15 cellular contexts compared by ENCODE assay signal in the genomic region with DNA sequence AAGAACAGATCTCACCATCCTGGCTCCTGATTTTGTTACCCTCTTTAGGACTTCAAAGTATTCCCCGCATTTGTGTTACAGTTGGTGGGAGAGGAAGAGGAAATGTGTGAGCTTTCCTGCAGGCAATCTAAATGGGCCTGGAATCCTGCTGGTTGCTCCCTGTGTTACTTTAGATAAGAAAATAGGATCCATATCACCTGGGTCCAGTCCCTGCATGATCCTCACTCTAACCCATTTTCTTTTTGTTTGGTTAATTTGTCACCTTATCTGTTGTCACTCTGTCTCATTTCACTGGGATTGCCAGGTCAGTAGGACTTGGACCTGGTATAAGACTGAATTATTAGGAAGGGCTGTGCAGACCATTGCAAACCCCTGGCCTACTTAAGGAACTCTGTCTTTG.
DNase-seq lines count a peak whose midpoint lies in the region; ATAC-seq and TF ChIP-seq lines count a peak whose summit lies in the region.
"Had no signal": no experiment of that assay in that cellular context is flagged by ENCODE, and none has a peak within 500 bp of the region (broad histone marks: within the 10 kb centered on the region; RNA-seq: fewer than 3 reads in every experiment).

No MANE protein-coding gene starts in this region.

- no peaks in the 10 kb centered on the region for H3K36me3 ChIP-seq in endodermal cell (ENCODE audit: control insufficient read depth, insufficient read depth, low read length)
- H3K36me3 ChIP-seq: BE2C, HAP-1 had no signal

- DNase-seq in WTC11 (ENCODE audit: low spot score): no peak
- peak; percentile 63 for DNase-seq in endodermal cell
- no peak for DNase-seq in left lobe of liver (ENCODE audit: low spot score)
- DNase-seq in glomerular visceral epithelial cell (ENCODE audit: extremely low spot score): no peak
- DNase-seq in activated CD4-positive, alpha-beta T cell treated with anti-CD3 and anti-CD28 coated beads, Interleukin-2, amount 50 U/mL, for 4 hours: no peak
- DNase-seq: BE2C; CD4-positive, alpha-beta memory T cell; DMS79 treated with DMSO at 0.1 percent for 48 hours; GDM1; GOT3 had no signal

- peaks cover 14% of the 10 kb centered on the region for H3K4me1 ChIP-seq in endodermal cell (ENCODE audit: control insufficient read depth, insufficient read depth, low read length)
- H3K4me1 ChIP-seq: A549, BE2C, HAP-1 had no signal

- ATAC-seq in WTC11 (peak; percentile 64), left lobe of liver (peak; percentile 75), HG03457 (IDR thresholded peaks at IDR 0.05; ENCODE audit: unreplicated experiment) (no peak)
- ATAC-seq: A549 had no signal

- H3K27me3 ChIP-seq in endodermal cell (ENCODE audit: control insufficient read depth, insufficient read depth, low read length, poor library complexity, severe bottlenecking): no peaks in the 10 kb centered on the region
- H3K27me3 ChIP-seq: BE2C had no signal

- H3K4me3 Mint-ChIP-seq in WTC11 (no peak overlapping the region), endodermal cell (no peak overlapping the region)
- H3K4me3 Mint-ChIP-seq: CD4-positive, alpha-beta memory T cell had no signal

- H3K9ac ChIP-seq in endodermal cell (ENCODE audit: extremely low read depth, low read length, poor library complexity, severe bottlenecking): no peak overlapping the region

- H3K36me3 Mint-ChIP-seq in WTC11: peaks cover 45% of the 10 kb centered on the region
- H3K36me3 Mint-ChIP-seq in endodermal cell (ENCODE audit: low read depth): peaks cover 25% of the 10 kb centered on the region

- H3K4me3 ChIP-seq in endodermal cell (ENCODE audit: low read length): no peak overlapping the region
- H3K4me3 ChIP-seq: A549, HAP-1 had no signal

- no peak for TF ChIP-seq CTCF in WTC11 (IDR thresholded peaks at IDR 0.05)
- TF ChIP-seq CTCF in endodermal cell (conservative IDR thresholded peaks at IDR 0.05): no peak

- H3K27ac Mint-ChIP-seq in WTC11 (peak overlapping the region; percentile 19), endodermal cell (peak overlapping the region; percentile 74)
- H3K27ac Mint-ChIP-seq: CD4-positive, alpha-beta memory T cell had no signal

- CTCF ChIA-PET in WTC11 (lab: Charles Lee): interaction anchor here (0.9 kb wide), 1 partner anchor 33 kb away, joined by 3 read pairs; no protein-coding TSS in a partner anchor

- H3K4me1 Mint-ChIP-seq in WTC11: peaks cover 31% of the 10 kb centered on the region
- H3K4me1 Mint-ChIP-seq in endodermal cell: peaks cover 43% of the 10 kb centered on the region
- H3K4me1 Mint-ChIP-seq: CD4-positive, alpha-beta memory T cell had no signal

- H3K9me3 Mint-ChIP-seq in WTC11 (peaks cover 39% of the 10 kb centered on the region), endodermal cell (peaks cover 40% of the 10 kb centered on the region)

- POLR2A ChIA-PET in WTC11 (lab: Charles Lee): no interaction called here

- WGBS in endodermal cell (ENCODE audit: insufficient coverage in 1 of 2, insufficient read length in 1 of 2), 2 experiments: 21% methylated on average over 1 of the region's 1 CpG; no CpG with 5 or more reads in 1 of the 2 experiments

- peaks cover 29% of the 10 kb centered on the region for H3K9me3 ChIP-seq in endodermal cell (ENCODE audit: control insufficient read depth, low read length)
- H3K9me3 ChIP-seq: A549, BE2C, HAP-1 had no signal

- H3K27ac ChIP-seq in endodermal cell (ENCODE audit: low read depth, low read length): no peak overlapping the region
- H3K27ac ChIP-seq: A549, C4-2B, HL-60 had no signal

- H3K27me3 Mint-ChIP-seq in WTC11 (ENCODE audit: low read depth) (peaks cover 5% of the 10 kb centered on the region; the same call in 1 of the 2 replicates), endodermal cell (ENCODE audit: insufficient read depth) (no peaks in the 10 kb centered on the region)
- H3K27me3 Mint-ChIP-seq: CD4-positive, alpha-beta memory T cell had no signal

TF ChIP-seq in WTC11, 78 proteins besides CTCF, POLR2A, EP300 and RAD21 (continues in another document):
- TF ChIP-seq, protein P1, sequence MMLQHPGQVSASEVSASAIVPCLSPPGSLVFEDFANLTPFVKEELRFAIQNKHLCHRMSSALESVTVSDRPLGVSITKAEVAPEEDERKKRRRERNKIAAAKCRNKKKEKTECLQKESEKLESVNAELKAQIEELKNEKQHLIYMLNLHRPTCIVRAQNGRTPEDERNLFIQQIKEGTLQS (CRISPR knock-in tag; conservative IDR thresholded peaks at IDR 0.05): no peak
- TF ChIP-seq ZNF219 (CRISPR knock-in tag; IDR thresholded peaks at IDR 0.05; ENCODE audit: borderline replicate concordance) (no peak), ZNF396 (CRISPR knock-in tag; IDR thresholded peaks at IDR 0.05; ENCODE audit: borderline replicate concordance) (no peak), FOXJ3 (CRISPR knock-in tag; IDR thresholded peaks at IDR 0.05; ENCODE audit: borderline replicate concordance) (no peak), IRF2 (CRISPR knock-in tag; IDR thresholded peaks at IDR 0.05; ENCODE audit: borderline replicate concordance, low read depth) (no peak), ZNF232 (CRISPR knock-in tag; IDR thresholded peaks at IDR 0.05) (no peak), ZBTB21 (CRISPR knock-in tag; IDR thresholded peaks at IDR 0.05; ENCODE audit: borderline replicate concordance) (no peak), NR1H2 (CRISPR knock-in tag; IDR thresholded peaks at IDR 0.05) (no peak)
- TF ChIP-seq, protein P2, sequence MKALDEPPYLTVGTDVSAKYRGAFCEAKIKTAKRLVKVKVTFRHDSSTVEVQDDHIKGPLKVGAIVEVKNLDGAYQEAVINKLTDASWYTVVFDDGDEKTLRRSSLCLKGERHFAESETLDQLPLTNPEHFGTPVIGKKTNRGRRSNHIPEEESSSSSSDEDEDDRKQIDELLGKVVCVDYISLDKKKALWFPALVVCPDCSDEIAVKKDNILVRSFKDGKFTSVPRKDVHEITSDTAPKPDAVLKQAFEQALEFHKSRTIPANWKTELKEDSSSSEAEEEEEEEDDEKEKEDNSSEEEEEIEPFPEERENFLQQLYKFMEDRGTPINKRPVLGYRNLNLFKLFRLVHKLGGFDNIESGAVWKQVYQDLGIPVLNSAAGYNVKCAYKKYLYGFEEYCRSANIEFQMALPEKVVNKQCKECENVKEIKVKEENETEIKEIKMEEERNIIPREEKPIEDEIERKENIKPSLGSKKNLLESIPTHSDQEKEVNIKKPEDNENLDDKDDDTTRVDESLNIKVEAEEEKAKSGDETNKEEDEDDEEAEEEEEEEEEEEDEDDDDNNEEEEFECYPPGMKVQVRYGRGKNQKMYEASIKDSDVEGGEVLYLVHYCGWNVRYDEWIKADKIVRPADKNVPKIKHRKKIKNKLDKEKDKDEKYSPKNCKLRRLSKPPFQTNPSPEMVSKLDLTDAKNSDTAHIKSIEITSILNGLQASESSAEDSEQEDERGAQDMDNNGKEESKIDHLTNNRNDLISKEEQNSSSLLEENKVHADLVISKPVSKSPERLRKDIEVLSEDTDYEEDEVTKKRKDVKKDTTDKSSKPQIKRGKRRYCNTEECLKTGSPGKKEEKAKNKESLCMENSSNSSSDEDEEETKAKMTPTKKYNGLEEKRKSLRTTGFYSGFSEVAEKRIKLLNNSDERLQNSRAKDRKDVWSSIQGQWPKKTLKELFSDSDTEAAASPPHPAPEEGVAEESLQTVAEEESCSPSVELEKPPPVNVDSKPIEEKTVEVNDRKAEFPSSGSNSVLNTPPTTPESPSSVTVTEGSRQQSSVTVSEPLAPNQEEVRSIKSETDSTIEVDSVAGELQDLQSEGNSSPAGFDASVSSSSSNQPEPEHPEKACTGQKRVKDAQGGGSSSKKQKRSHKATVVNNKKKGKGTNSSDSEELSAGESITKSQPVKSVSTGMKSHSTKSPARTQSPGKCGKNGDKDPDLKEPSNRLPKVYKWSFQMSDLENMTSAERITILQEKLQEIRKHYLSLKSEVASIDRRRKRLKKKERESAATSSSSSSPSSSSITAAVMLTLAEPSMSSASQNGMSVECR (CRISPR knock-in tag; IDR thresholded peaks at IDR 0.05; ENCODE audit: borderline replicate concordance): no peak
- TF ChIP-seq, protein P3, sequence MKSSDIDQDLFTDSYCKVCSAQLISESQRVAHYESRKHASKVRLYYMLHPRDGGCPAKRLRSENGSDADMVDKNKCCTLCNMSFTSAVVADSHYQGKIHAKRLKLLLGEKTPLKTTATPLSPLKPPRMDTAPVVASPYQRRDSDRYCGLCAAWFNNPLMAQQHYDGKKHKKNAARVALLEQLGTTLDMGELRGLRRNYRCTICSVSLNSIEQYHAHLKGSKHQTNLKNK (CRISPR knock-in tag; IDR thresholded peaks at IDR 0.05): no peak
- TF ChIP-seq, protein P4, sequence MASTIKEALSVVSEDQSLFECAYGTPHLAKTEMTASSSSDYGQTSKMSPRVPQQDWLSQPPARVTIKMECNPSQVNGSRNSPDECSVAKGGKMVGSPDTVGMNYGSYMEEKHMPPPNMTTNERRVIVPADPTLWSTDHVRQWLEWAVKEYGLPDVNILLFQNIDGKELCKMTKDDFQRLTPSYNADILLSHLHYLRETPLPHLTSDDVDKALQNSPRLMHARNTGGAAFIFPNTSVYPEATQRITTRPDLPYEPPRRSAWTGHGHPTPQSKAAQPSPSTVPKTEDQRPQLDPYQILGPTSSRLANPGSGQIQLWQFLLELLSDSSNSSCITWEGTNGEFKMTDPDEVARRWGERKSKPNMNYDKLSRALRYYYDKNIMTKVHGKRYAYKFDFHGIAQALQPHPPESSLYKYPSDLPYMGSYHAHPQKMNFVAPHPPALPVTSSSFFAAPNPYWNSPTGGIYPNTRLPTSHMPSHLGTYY (CRISPR knock-in tag; IDR thresholded peaks at IDR 0.05): no peak
